ENCODE assay signal across 8 cellular contexts in genomic region chr5:157917909-157918809, GRCh38. TPM values are rescaled to one million over a fixed set of nuclear protein-coding genes. Genes with fewer than 3 reads are reported as not detected.
DNase-seq lines count a peak whose midpoint lies in the region; ATAC-seq and TF ChIP-seq lines count a peak whose summit lies in the region.

No MANE protein-coding gene starts in this region.

- H3K36me3 ChIP-seq in liver (ENCODE audit: control insufficient read depth in 4 of 4, insufficient read depth in 3 of 4, low read depth in 1 of 4, low read length in 3 of 4), result no peaks in the 10 kb centered on the region

- H3K27ac Mint-ChIP-seq in central memory CD8-positive, alpha-beta T cell (ENCODE audit: low read depth), result no peak overlapping the region

- no peak overlapping the region for H3K4me3 Mint-ChIP-seq in central memory CD8-positive, alpha-beta T cell

- no peaks in the 10 kb centered on the region for H3K36me3 Mint-ChIP-seq in central memory CD8-positive, alpha-beta T cell (ENCODE audit: insufficient read depth)

- no peaks in the 10 kb centered on the region for H3K9me3 Mint-ChIP-seq in central memory CD8-positive, alpha-beta T cell

- H3K4me3 ChIP-seq in WI38 (ENCODE audit: low read depth, low read length), result no peak overlapping the region
- H3K4me3 ChIP-seq in liver (ENCODE audit: low read depth in 1 of 3, low read length in 3 of 3), result no peak overlapping the region

- no peak overlapping the region for H3K9ac ChIP-seq in liver (ENCODE audit: low read depth in 1 of 2, low read length in 2 of 2)

- H3K27me3 Mint-ChIP-seq in central memory CD8-positive, alpha-beta T cell, result peaks cover 12% of the 10 kb centered on the region

- peak; percentile 52; the same call in 1 of the 2 replicates for TF ChIP-seq CTCF in WI38 (IDR thresholded peaks at IDR 0.05; ENCODE audit: low read depth, low read length)
- TF ChIP-seq CTCF in liver (IDR thresholded peaks at IDR 0.05; ENCODE audit: low read depth, low read length, missing input control), result peak; percentile 50

- no peaks in the 10 kb centered on the region for H3K27me3 ChIP-seq in liver (ENCODE audit: control insufficient read depth in 4 of 4, insufficient read depth in 4 of 4, low read length in 3 of 4)

- peaks cover 10% of the 10 kb centered on the region for H3K4me1 Mint-ChIP-seq in central memory CD8-positive, alpha-beta T cell

- ATAC-seq in GM21723 (IDR thresholded peaks at IDR 0.05; ENCODE audit: unreplicated experiment) (peak; percentile 74), GM19397 (IDR thresholded peaks at IDR 0.05; ENCODE audit: unreplicated experiment) (no peak)
- ATAC-seq in central memory CD8-positive, alpha-beta T cell (replicated peaks; ENCODE audit: extremely low read depth, poor library complexity, severe bottlenecking), result no peak

- no peak overlapping the region for H3K27ac ChIP-seq in liver (ENCODE audit: low read depth in 1 of 2, low read length in 2 of 2)

- peak; percentile 59 for DNase-seq in D341Med (ENCODE audit: low spot score)
- DNase-seq in MV-4-11 (lab: John Stamatoyannopoulos, UW), result peak; percentile 59
- DNase-seq in central memory CD8-positive, alpha-beta T cell (ENCODE audit: low spot score in 2 of 2), result peak; percentile 16 to 33
- DNase-seq in stimulated activated CD8-positive, alpha-beta memory T cell treated with anti-CD3 and anti-CD28 coated beads, Interleukin-15, amount 100 ng/mL, for 48 hours (ENCODE audit: low read depth in 2 of 2), result peak; percentile 38 to 47

- 76% methylated on average over 8 of the region's 8 CpGs for WGBS in liver

- H3K4me1 ChIP-seq in liver (ENCODE audit: control insufficient read depth in 4 of 4, insufficient read depth in 4 of 4, low read length in 3 of 4), result peaks cover 2 to 27% (median 19%) of the 10 kb centered on the region in 4 donors

- H3K9me3 ChIP-seq in liver (ENCODE audit: control insufficient read depth in 4 of 4, low read length in 3 of 4), result no peaks in the 10 kb centered on the region

- TF ChIP-seq RAD21 in liver (IDR thresholded peaks at IDR 0.05), result peak; percentile 69 to 82

TF ChIP-seq in liver, 16 proteins besides CTCF, POLR2A, EP300 and RAD21:
- TF ChIP-seq RXRA (IDR thresholded peaks at IDR 0.05) (no peak), ATF3 (IDR thresholded peaks at IDR 0.05) (no peak), GABPA (IDR thresholded peaks at IDR 0.05 in 1 of 2, conservative IDR thresholded peaks at IDR 0.05 in 1 of 2) (no peak), MAX (IDR thresholded peaks at IDR 0.05) (no peak), FOXA1 (IDR thresholded peaks at IDR 0.05) (no peak)

RNA-seq across cellular contexts. Expression of gene CLINT1, which starts 59.2 kb away (rescaled TPM):
- total RNA-seq in liver, result 100 to 1,000 TPM in 1 of 2 donors, 10 to 100 TPM in 1; 94.3 to 115 TPM
- 10 to 100 TPM; 34.8 to 42.4 TPM for polyA plus RNA-seq in liver
